In genomic region chr12:53938276-53939140, GRCh38 we compare ENCODE assay signal across 8 cellular contexts. TPM values are rescaled to one million over a fixed set of nuclear protein-coding genes. Genes with fewer than 3 reads are reported as not detected.
DNase-seq lines count a peak whose midpoint lies in the region; ATAC-seq and TF ChIP-seq lines count a peak whose summit lies in the region.

Gene HOXC13 (plus strand): TSS chr12:53938831. CDS start chr12:53938907, 76 bp downstream.

- no peak for ATAC-seq in GM18520 (IDR thresholded peaks at IDR 0.05; ENCODE audit: unreplicated experiment)

- H3K4me2 ChIP-seq in skeletal muscle satellite cell (ENCODE audit: low read length), result peak within 1 kb of the TSS; percentile 89

- no peak within 1 kb of the TSS for H3K4me3 Mint-ChIP-seq in activated T-helper 2 cell treated with anti-CD3 and anti-CD28 coated beads, Interferon-gamma antibody, Interleukin-2, Interleukin-4, amounts not matched to agents 10 μg/mL and 5 μg/mL and 100 μg/mL, durations not matched to agents 14 hours and 24 hours and 36 hours (ENCODE audit: low read depth)

- no peaks in the 10 kb centered on the region for H3K4me1 Mint-ChIP-seq in activated T-helper 2 cell treated with anti-CD3 and anti-CD28 coated beads, Interferon-gamma antibody, Interleukin-2, Interleukin-4, amounts not matched to agents 10 μg/mL and 5 μg/mL and 100 μg/mL, durations not matched to agents 14 hours and 24 hours and 36 hours (ENCODE audit: low read depth)

- no peaks in the 10 kb centered on the region for H3K9me3 ChIP-seq in skeletal muscle satellite cell (replicated peaks; ENCODE audit: low read length)

- H3K9ac ChIP-seq in skeletal muscle satellite cell (ENCODE audit: low read depth, low read length), result peak within 1 kb of the TSS; percentile 80

- H3K27me3 Mint-ChIP-seq in activated T-helper 2 cell treated with anti-CD3 and anti-CD28 coated beads, Interferon-gamma antibody, Interleukin-2, Interleukin-4, amounts not matched to agents 10 μg/mL and 5 μg/mL and 100 μg/mL, durations not matched to agents 14 hours and 24 hours and 36 hours (ENCODE audit: low read depth), result peaks cover 90% of the 10 kb centered on the region

- no peak for TF ChIP-seq CTCF in fibroblast of pulmonary artery (IDR thresholded peaks at IDR 0.05; ENCODE audit: low read length, missing control alignments)

- DNase-seq in COLO829 (ENCODE audit: low spot score), result peak; percentile 95
- peak; percentile 99 for DNase-seq in HuH-7.5 (ENCODE audit: low spot score)
- peak; percentile 99 for DNase-seq in SK-MEL-5 (ENCODE audit: low read depth, low spot score)
- peak; percentile 4 for DNase-seq in fibroblast of pulmonary artery (ENCODE audit: low read depth)
- DNase-seq in posterior cingulate gyrus, result no peak
- no peak for DNase-seq in activated T-helper 2 cell treated with anti-CD3 and anti-CD28 coated beads, Interferon-gamma antibody, Interleukin-2, Interleukin-4, amounts not matched to agents 10 μg/mL and 5 μg/mL and 100 μg/mL, durations not matched to agents 14 hours and 24 hours and 36 hours (ENCODE audit: low spot score)

- H3K27me3 ChIP-seq in skeletal muscle satellite cell (ENCODE audit: control insufficient read depth, insufficient read depth, low read length), result peaks cover 9% of the 10 kb centered on the region

- intact Hi-C loops in posterior cingulate gyrus (cut with DNase I), result no loop called here
- intact Hi-C loops in activated T-helper 2 cell treated with anti-CD3 and anti-CD28 coated beads, Interferon-gamma antibody, Interleukin-2, Interleukin-4, amounts not matched to agents 10 μg/mL and 5 μg/mL and 100 μg/mL, durations not matched to agents 14 hours and 24 hours and 36 hours (cut with micrococcal nuclease), result loop anchor here (5.0 to 10.0 kb wide), 2 partner anchors 34 to 56 kb away; partner anchors contain the start of genes HOTAIR and HOXC11

- no peaks in the 10 kb centered on the region for H3K36me3 ChIP-seq in skeletal muscle satellite cell (ENCODE audit: insufficient read depth, low read length)

- no peaks in the 10 kb centered on the region for H3K9me3 Mint-ChIP-seq in activated T-helper 2 cell treated with anti-CD3 and anti-CD28 coated beads, Interferon-gamma antibody, Interleukin-2, Interleukin-4, amounts not matched to agents 10 μg/mL and 5 μg/mL and 100 μg/mL, durations not matched to agents 14 hours and 24 hours and 36 hours

- in situ Hi-C loops in SK-MEL-5 (cut with HindIII; ENCODE audit: low pct_unique_long_range_greater_than_20kb, low sequenced_read_pairs), result no loop called here

- peaks cover 21% of the 10 kb centered on the region for H3K4me1 ChIP-seq in skeletal muscle satellite cell (ENCODE audit: control insufficient read depth, insufficient read depth, low read length)

- H3K27ac Mint-ChIP-seq in activated T-helper 2 cell treated with anti-CD3 and anti-CD28 coated beads, Interferon-gamma antibody, Interleukin-2, Interleukin-4, amounts not matched to agents 10 μg/mL and 5 μg/mL and 100 μg/mL, durations not matched to agents 14 hours and 24 hours and 36 hours, result no peak within 1 kb of the TSS

- no peak within 1 kb of the TSS for H3K4me3 ChIP-seq in fibroblast of pulmonary artery (replicated peaks; ENCODE audit: low read depth, low read length)
- peak within 1 kb of the TSS; percentile 90 for H3K4me3 ChIP-seq in skeletal muscle satellite cell (ENCODE audit: low read length)

- no peaks in the 10 kb centered on the region for H3K36me3 Mint-ChIP-seq in activated T-helper 2 cell treated with anti-CD3 and anti-CD28 coated beads, Interferon-gamma antibody, Interleukin-2, Interleukin-4, amounts not matched to agents 10 μg/mL and 5 μg/mL and 100 μg/mL, durations not matched to agents 14 hours and 24 hours and 36 hours (ENCODE audit: low read depth)

RNA-seq across cellular contexts. Expression of gene HOXC13, which starts in this region (rescaled TPM):
- total RNA-seq in SK-MEL-5 (2014; rRNA removed; shearing (Covaris generic)), result 4.7 and 6.1 TPM in 2 replicates
- polyA plus RNA-seq in SK-MEL-5 (2015; cell fraction: cytosol; rRNA removed), result 15.5 and 16.8 TPM in 2 replicates
- 2.0 and 3.4 TPM in 2 replicates for polyA plus RNA-seq in SK-MEL-5 (2015; cell fraction: nucleus; rRNA removed)
- total RNA-seq in skeletal muscle satellite cell (2012; rRNA removed), result 0.22 TPM in 1 of 2 replicates, not detected in the other
- not detected in 2 replicates for total RNA-seq in activated T-helper 2 cell treated with anti-CD3 and anti-CD28 coated beads, Interferon-gamma antibody, Interleukin-2, Interleukin-4, amounts not matched to agents 10 μg/mL and 5 μg/mL and 100 μg/mL, durations not matched to agents 14 hours and 24 hours and 36 hours

Comparison
In these comparisons a context has a peak if more than half of its experiments do, and no peak if none do; other contexts are left out.
1. DNase-seq: peak in COLO829 (single experiment), HuH-7.5 (single experiment), SK-MEL-5 (single experiment) and fibroblast of pulmonary artery (single experiment); none in posterior cingulate gyrus (0 of 10) and activated T-helper 2 cell treated with anti-CD3 and anti-CD28 coated beads, Interferon-gamma antibody, Interleukin-2, Interleukin-4, amounts not matched to agents 10 μg/mL and 5 μg/mL and 100 μg/mL, durations not matched to agents 14 hours and 24 hours and 36 hours (single experiment).